20 cellular contexts compared by ENCODE assay signal in the genomic region with DNA sequence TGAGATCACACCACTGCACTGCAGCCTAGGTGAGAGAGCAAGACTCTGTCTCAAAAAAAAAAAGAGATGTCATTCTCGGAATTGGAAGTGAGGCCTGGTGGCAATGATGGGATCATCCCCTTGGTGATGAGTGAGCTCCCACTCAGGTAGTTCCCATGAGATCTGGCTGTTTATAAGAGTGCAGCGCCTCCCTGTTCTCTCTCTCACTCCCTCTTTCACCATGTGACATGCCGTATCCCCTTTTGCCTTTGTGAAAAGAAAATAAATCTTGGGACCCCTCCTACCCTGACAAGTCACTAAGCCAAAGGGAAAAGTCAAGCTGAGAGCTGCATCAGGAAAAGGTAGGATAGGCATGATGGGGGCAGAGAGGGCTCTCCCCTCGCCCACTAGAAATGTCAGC. TPM values are rescaled to one million over a fixed set of nuclear protein-coding genes. Genes with fewer than 3 reads are reported as not detected.
A peak's percentile ranks its signal among the peaks of the same experiment; 100 is the strongest.
DNase-seq lines count a peak whose midpoint lies in the region; ATAC-seq and TF ChIP-seq lines count a peak whose summit lies in the region.
"Had no signal": no experiment of that assay in that cellular context is flagged by ENCODE, and none has a peak within 500 bp of the region (broad histone marks: within the 10 kb centered on the region; RNA-seq: fewer than 3 reads in every experiment).

No MANE protein-coding gene starts in this region.

- H3K4me3 Mint-ChIP-seq in GM23338 = no peak overlapping the region
- H3K4me3 Mint-ChIP-seq: CD14-positive monocyte; CD4-positive, alpha-beta memory T cell; H9 had no signal

- H3K27me3 Mint-ChIP-seq in GM23338 (ENCODE audit: insufficient read depth, low read depth, poor library complexity) = peaks cover 8% of the 10 kb centered on the region

- no peaks in the 10 kb centered on the region for H3K9me2 ChIP-seq in GM23338 (ENCODE audit: insufficient read depth)

- no peak for TF ChIP-seq CTCF in GM23338 (conservative IDR thresholded peaks at IDR 0.05; ENCODE audit: low read depth in 2 of 2)

- no peak overlapping the region for H3K4me2 ChIP-seq in GM23338
- H3K4me2 ChIP-seq: BLaER1 had no signal

- H3K27ac ChIP-seq in GM23338 (ENCODE audit: low read depth) = no peak overlapping the region
- H3K27ac ChIP-seq: BLaER1 had no signal

- no peaks in the 10 kb centered on the region for H3F3A ChIP-seq in GM23338 (replicated peaks; ENCODE audit: low read depth)

- no peaks in the 10 kb centered on the region for H3K36me3 Mint-ChIP-seq in GM23338 (ENCODE audit: low read depth)
- H3K36me3 Mint-ChIP-seq: CD14-positive monocyte; CD4-positive, alpha-beta memory T cell had no signal

- H3K4me3 ChIP-seq in GM23338 = no peak overlapping the region
- H3K4me3 ChIP-seq: BLaER1 had no signal

- ATAC-seq in GM23338 = no peak
- no peak for ATAC-seq in GM18861 (IDR thresholded peaks at IDR 0.05; ENCODE audit: unreplicated experiment)

- no peak overlapping the region for H3K27ac Mint-ChIP-seq in GM23338
- H3K27ac Mint-ChIP-seq: CD14-positive monocyte; CD4-positive, alpha-beta memory T cell; H9 had no signal

- DNase-seq in NCI-H1694 treated with DMSO at 0.1 percent for 48 hours (lab: John Stamatoyannopoulos, UW) = peak; percentile 1
- no peak for DNase-seq in NCI-H1694 (lab: John Stamatoyannopoulos, UW)
- no peak for DNase-seq in GM23338 (ENCODE audit: low spot score)
- peak; percentile 24 for DNase-seq in NCI-H2171 (lab: John Stamatoyannopoulos, UW)
- peak; percentile 32 for DNase-seq in left kidney (ENCODE audit: low read depth, low spot score)
- no peak for DNase-seq in NOMO-1 (lab: John Stamatoyannopoulos, UW; ENCODE audit: unreplicated experiment in 2 of 2)
- DNase-seq: 8988T; CD4-positive, alpha-beta memory T cell; DMS153; DMS79; GDM1; H9 had no signal

- H3K4me1 Mint-ChIP-seq in GM23338 = peaks cover 4% of the 10 kb centered on the region; the same call in 2 of the 3 replicates

- no peaks in the 10 kb centered on the region for H3K4me1 ChIP-seq in GM23338 (ENCODE audit: insufficient read depth)

- H2AFZ ChIP-seq in GM23338 = 0 out of 2 replicates have a peak overlapping the region, but pooled peaks have one; percentile 32

- H3K27me3 ChIP-seq in GM23338 (ENCODE audit: insufficient read depth) = no peaks in the 10 kb centered on the region
- H3K27me3 ChIP-seq: BLaER1 had no signal

- H4K20me1 ChIP-seq in GM23338 (replicated peaks; ENCODE audit: insufficient read depth) = no peaks in the 10 kb centered on the region
- H4K20me1 ChIP-seq: BLaER1 had no signal

- H3K36me3 ChIP-seq in GM23338 (ENCODE audit: insufficient read depth) = no peaks in the 10 kb centered on the region
- H3K36me3 ChIP-seq: BLaER1 had no signal

- H3K9me3 Mint-ChIP-seq in GM23338 = no peaks in the 10 kb centered on the region
- H3K9me3 Mint-ChIP-seq: CD14-positive monocyte, H9 had no signal

- no peaks in the 10 kb centered on the region for H3K79me2 ChIP-seq in GM23338 (replicated peaks; ENCODE audit: insufficient read depth)

TF ChIP-seq in GM23338, 12 proteins besides CTCF, POLR2A, EP300 and RAD21:
- TF ChIP-seq, protein P1, sequence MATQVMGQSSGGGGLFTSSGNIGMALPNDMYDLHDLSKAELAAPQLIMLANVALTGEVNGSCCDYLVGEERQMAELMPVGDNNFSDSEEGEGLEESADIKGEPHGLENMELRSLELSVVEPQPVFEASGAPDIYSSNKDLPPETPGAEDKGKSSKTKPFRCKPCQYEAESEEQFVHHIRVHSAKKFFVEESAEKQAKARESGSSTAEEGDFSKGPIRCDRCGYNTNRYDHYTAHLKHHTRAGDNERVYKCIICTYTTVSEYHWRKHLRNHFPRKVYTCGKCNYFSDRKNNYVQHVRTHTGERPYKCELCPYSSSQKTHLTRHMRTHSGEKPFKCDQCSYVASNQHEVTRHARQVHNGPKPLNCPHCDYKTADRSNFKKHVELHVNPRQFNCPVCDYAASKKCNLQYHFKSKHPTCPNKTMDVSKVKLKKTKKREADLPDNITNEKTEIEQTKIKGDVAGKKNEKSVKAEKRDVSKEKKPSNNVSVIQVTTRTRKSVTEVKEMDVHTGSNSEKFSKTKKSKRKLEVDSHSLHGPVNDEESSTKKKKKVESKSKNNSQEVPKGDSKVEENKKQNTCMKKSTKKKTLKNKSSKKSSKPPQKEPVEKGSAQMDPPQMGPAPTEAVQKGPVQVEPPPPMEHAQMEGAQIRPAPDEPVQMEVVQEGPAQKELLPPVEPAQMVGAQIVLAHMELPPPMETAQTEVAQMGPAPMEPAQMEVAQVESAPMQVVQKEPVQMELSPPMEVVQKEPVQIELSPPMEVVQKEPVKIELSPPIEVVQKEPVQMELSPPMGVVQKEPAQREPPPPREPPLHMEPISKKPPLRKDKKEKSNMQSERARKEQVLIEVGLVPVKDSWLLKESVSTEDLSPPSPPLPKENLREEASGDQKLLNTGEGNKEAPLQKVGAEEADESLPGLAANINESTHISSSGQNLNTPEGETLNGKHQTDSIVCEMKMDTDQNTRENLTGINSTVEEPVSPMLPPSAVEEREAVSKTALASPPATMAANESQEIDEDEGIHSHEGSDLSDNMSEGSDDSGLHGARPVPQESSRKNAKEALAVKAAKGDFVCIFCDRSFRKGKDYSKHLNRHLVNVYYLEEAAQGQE (IDR thresholded peaks at IDR 0.05; ENCODE audit: unreplicated experiment) = no peak
- TF ChIP-seq JUNB (IDR thresholded peaks at IDR 0.05; ENCODE audit: unreplicated experiment) = no peak
TF ChIP-seq in GM23338: peak in this region for 0.

RNA-seq across cellular contexts. Expression of a gene that starts 28.7 kb away (rescaled TPM):
- total RNA-seq in GM23338 (2014; rRNA removed; shearing (Covaris generic)) = 2.6 TPM in 2 replicates
- 0.19 and 0.45 TPM in 2 replicates for polyA plus RNA-seq in GM23338 (2016; fragmentation: Nextera tagmentation; extraction: Ambion mirVana)

RNA-seq across cellular contexts. Expression of a gene that starts 31.4 kb away (rescaled TPM):
- not detected in 2 replicates for total RNA-seq in GM23338 (2014; rRNA removed; shearing (Covaris generic))
- 0.07 and 0.16 TPM in 2 replicates for polyA plus RNA-seq in GM23338 (2016; fragmentation: Nextera tagmentation; extraction: Ambion mirVana)
- total RNA-seq: A673, Daoy, H1, H9, HT-29 had no signal
- polyA plus RNA-seq: AG04450, H1 had no signal

RNA-seq across cellular contexts. Expression of a gene that starts 32.1 kb away (rescaled TPM):
- not detected in 2 replicates for total RNA-seq in GM23338 (2014; rRNA removed; shearing (Covaris generic))
- 1.1 and 2.1 TPM in 2 replicates for polyA plus RNA-seq in GM23338 (2016; fragmentation: Nextera tagmentation; extraction: Ambion mirVana)
- total RNA-seq: CD4-positive, alpha-beta memory T cell; Daoy; HT-29 had no signal
- polyA plus RNA-seq: AG04450 had no signal

RNA-seq across cellular contexts. Expression of a gene that starts 40.6 kb away (rescaled TPM):
- 3.6 and 5.7 TPM in 2 replicates for total RNA-seq in GM23338 (2014; rRNA removed; shearing (Covaris generic))
- 9.3 and 10.1 TPM in 2 replicates for polyA plus RNA-seq in GM23338 (2016; fragmentation: Nextera tagmentation; extraction: Ambion mirVana)
- total RNA-seq: Daoy, HT-29 had no signal

RNA-seq across cellular contexts. Expression of a gene that starts 45.6 kb away (rescaled TPM):
- total RNA-seq in GM23338 (2014; rRNA removed; shearing (Covaris generic)) = 1.2 and 11.4 TPM in 2 replicates
- 101 and 113 TPM in 2 replicates for polyA plus RNA-seq in GM23338 (2016; fragmentation: Nextera tagmentation; extraction: Ambion mirVana)

Comparison
In these comparisons a context has a peak if more than half of its experiments do, and no peak if none do; other contexts are left out.
1. DNase-seq: peak in NCI-H1694 treated with DMSO at 0.1 percent for 48 hours (single experiment), NCI-H2171 (single experiment) and left kidney (single experiment); none in NCI-H1694 (single experiment), GM23338 (single experiment) and NOMO-1 (0 of 2).